ENCODE assay signal across 10 cellular contexts in the genomic region with DNA sequence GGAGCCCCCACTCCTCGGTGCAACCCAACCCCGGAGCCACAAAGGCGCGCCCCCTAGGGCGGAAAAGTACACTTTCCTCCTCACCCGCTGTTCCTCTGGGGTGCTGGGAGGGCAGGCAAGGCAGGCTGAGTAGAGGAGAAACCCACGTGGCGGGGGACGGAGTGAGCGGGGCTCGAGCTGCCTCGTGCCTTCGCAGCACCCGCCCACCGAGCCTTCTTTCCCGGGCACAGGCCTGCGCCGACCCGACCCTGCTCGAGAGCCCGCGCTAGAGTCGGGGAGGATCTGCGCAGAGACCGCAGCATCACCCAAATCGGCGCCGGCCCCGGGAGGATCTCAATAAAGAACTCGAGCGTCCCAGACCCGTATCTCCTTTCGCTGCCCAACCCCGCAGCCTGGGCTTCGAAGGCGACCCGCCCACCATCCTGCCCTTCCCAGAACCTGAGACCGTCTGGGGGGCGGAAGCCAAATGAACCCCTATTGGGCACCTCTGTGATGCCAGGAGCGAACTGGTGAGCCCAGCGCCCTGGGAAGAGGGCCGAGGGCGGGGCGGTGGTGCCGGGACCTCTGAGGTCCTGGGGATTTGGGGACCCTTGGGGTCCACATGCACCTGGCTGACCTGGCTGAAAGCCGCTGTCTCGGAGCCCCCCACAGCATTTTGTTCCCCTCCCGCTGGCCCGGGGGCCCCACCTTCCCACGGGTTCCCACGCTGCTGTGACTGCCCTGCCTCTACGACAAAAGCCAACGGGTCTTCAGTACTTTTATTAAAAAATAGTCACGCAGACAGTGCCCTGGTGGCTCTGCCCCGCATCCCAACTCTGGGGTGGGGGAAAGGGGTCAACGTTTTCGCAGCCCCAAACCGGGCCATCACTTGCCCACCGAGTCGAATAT. TPM values are rescaled to one million over a fixed set of nuclear protein-coding genes. Genes with fewer than 3 reads are reported as not detected.
DNase-seq lines count a peak whose midpoint lies in the region; ATAC-seq and TF ChIP-seq lines count a peak whose summit lies in the region.
"Had no signal": no experiment of that assay in that cellular context is flagged by ENCODE, and none has a peak within 500 bp of the region (broad histone marks: within the 10 kb centered on the region; RNA-seq: fewer than 3 reads in every experiment).

No MANE protein-coding gene starts in this region.

- H3K4me1 Mint-ChIP-seq in activated CD4-positive, alpha-beta memory T cell treated with anti-CD3 and anti-CD28 coated beads, Interleukin-2, amount 10 ng/mL, durations not matched to agents 7 days and 5 days, result peaks cover 9% of the 10 kb centered on the region

- H3K79me2 ChIP-seq in hepatocyte, result no peaks in the 10 kb centered on the region

- H4K20me1 ChIP-seq in hepatocyte (ENCODE audit: insufficient read depth, poor library complexity, severe bottlenecking), result no peaks in the 10 kb centered on the region

- H3K27ac Mint-ChIP-seq in activated CD4-positive, alpha-beta memory T cell treated with anti-CD3 and anti-CD28 coated beads, Interleukin-2, amount 10 ng/mL, durations not matched to agents 7 days and 5 days, result no peak overlapping the region

- H3K27ac ChIP-seq in hepatocyte, result no peak overlapping the region
- H3K27ac ChIP-seq: 22Rv1, SJSA1 had no signal

- ATAC-seq in GM21619 (IDR thresholded peaks at IDR 0.05; ENCODE audit: unreplicated experiment) (no peak), HG03097 (IDR thresholded peaks at IDR 0.05; ENCODE audit: low FRiP score, unreplicated experiment) (no peak)

- no peak for TF ChIP-seq CTCF in hepatocyte (IDR thresholded peaks at IDR 0.05; ENCODE audit: poor library complexity)

- no peaks in the 10 kb centered on the region for H3K36me3 ChIP-seq in hepatocyte (replicated peaks; ENCODE audit: insufficient read depth, low read depth)

- no peaks in the 10 kb centered on the region for H3K9me2 ChIP-seq in hepatocyte (replicated peaks; ENCODE audit: insufficient read depth)

- H3K9me3 ChIP-seq in hepatocyte (ENCODE audit: low read depth), result no peaks in the 10 kb centered on the region
- H3K9me3 ChIP-seq: SJSA1 had no signal

- no peak overlapping the region for H3K4me3 ChIP-seq in hepatocyte
- H3K4me3 ChIP-seq: SJSA1 had no signal

- 23% methylated on average over 59 of the region's 60 CpGs for WGBS in hepatocyte (ENCODE audit: low lambda C conversion rate, missing lambda C conversion rate)

- peaks cover 24% of the 10 kb centered on the region for H3K27me3 Mint-ChIP-seq in activated CD4-positive, alpha-beta memory T cell treated with anti-CD3 and anti-CD28 coated beads, Interleukin-2, amount 10 ng/mL, durations not matched to agents 7 days and 5 days

- H2AFZ ChIP-seq in hepatocyte, result no peak overlapping the region

- DNase-seq in DMS 273 (lab: John Stamatoyannopoulos, UW; ENCODE audit: unreplicated experiment), result peak; percentile 69
- no peak for DNase-seq in DMS 273 treated with DMSO at 0.1 percent for 48 hours (lab: John Stamatoyannopoulos, UW)
- peak; percentile 30 for DNase-seq in activated CD4-positive, alpha-beta memory T cell treated with anti-CD3 and anti-CD28 coated beads, Interleukin-2, amount 10 ng/mL, durations not matched to agents 7 days and 5 days
- no peak for DNase-seq in hepatocyte (ENCODE audit: low spot score)
- DNase-seq in stimulated activated CD4-positive, alpha-beta T cell treated with anti-CD3 and anti-CD28 coated beads, Interleukin-4, amount 100 ng/mL, for 24 hours, result peak; percentile 34
- DNase-seq in middle frontal gyrus (ENCODE audit: extremely low spot score, low spot score), result no peak

- peak overlapping the region; percentile 32 for H3K4me3 Mint-ChIP-seq in activated CD4-positive, alpha-beta memory T cell treated with anti-CD3 and anti-CD28 coated beads, Interleukin-2, amount 10 ng/mL, durations not matched to agents 7 days and 5 days

- H3K4me2 ChIP-seq in hepatocyte, result peak overlapping the region; percentile 49

- H3K4me1 ChIP-seq in hepatocyte (ENCODE audit: insufficient read depth), result peaks cover 5% of the 10 kb centered on the region
- H3K4me1 ChIP-seq: SJSA1 had no signal

- H3K9me3 Mint-ChIP-seq in activated CD4-positive, alpha-beta memory T cell treated with anti-CD3 and anti-CD28 coated beads, Interleukin-2, amount 10 ng/mL, durations not matched to agents 7 days and 5 days, result no peaks in the 10 kb centered on the region

- CTCF ChIA-PET in activated CD4-positive, alpha-beta memory T cell treated with anti-CD3 and anti-CD28 coated beads, Interleukin-2, amount 10 ng/mL, durations not matched to agents 7 days and 5 days (lab: Charles Lee), result no interaction called here

- H3K27me3 ChIP-seq in hepatocyte, result peaks cover 48% of the 10 kb centered on the region

- POLR2A ChIA-PET in activated CD4-positive, alpha-beta memory T cell treated with anti-CD3 and anti-CD28 coated beads, Interleukin-2, amount 10 ng/mL, durations not matched to agents 7 days and 5 days (lab: Charles Lee), result interaction anchor here (1.0 to 1.2 kb wide), 2 partner anchors 16 kb away, joined by 3 to 4 read pairs; a partner anchor contains a TSS

- H3K36me3 Mint-ChIP-seq in activated CD4-positive, alpha-beta memory T cell treated with anti-CD3 and anti-CD28 coated beads, Interleukin-2, amount 10 ng/mL, durations not matched to agents 7 days and 5 days (ENCODE audit: low read depth), result peaks cover 22% of the 10 kb centered on the region

RNA-seq across cellular contexts. Expression of a gene that starts 1.3 kb away (rescaled TPM):
- total RNA-seq in activated CD4-positive, alpha-beta memory T cell treated with anti-CD3 and anti-CD28 coated beads, Interleukin-2, amount 10 ng/mL, durations not matched to agents 7 days and 5 days, result 1 to 10 TPM; 2.2 to 3.0 TPM
- total RNA-seq in hepatocyte, result 1.4 and 2.9 TPM in 2 replicates
- polyA plus RNA-seq in hepatocyte, result 1.0 and 2.6 TPM in 2 replicates

RNA-seq across cellular contexts. Expression of a gene that starts 16.0 kb away (rescaled TPM):
- 10 to 100 TPM; 83.3 to 83.9 TPM for total RNA-seq in activated CD4-positive, alpha-beta memory T cell treated with anti-CD3 and anti-CD28 coated beads, Interleukin-2, amount 10 ng/mL, durations not matched to agents 7 days and 5 days
- 71.4 and 96.8 TPM in 2 replicates for total RNA-seq in hepatocyte
- 111 and 131 TPM in 2 replicates for polyA plus RNA-seq in hepatocyte

RNA-seq across cellular contexts. Expression of a gene that starts 24.7 kb away (rescaled TPM):
- under 1 TPM in 1 of 2 experiments, not detected in 1; 0.13 TPM for total RNA-seq in activated CD4-positive, alpha-beta memory T cell treated with anti-CD3 and anti-CD28 coated beads, Interleukin-2, amount 10 ng/mL, durations not matched to agents 7 days and 5 days
- total RNA-seq in hepatocyte, result not detected in 2 replicates
- polyA plus RNA-seq in hepatocyte, result not detected in 2 replicates
- total RNA-seq: SJSA1 had no signal

RNA-seq across cellular contexts. Expression of a gene that starts 31.7 kb away (rescaled TPM):
- total RNA-seq in activated CD4-positive, alpha-beta memory T cell treated with anti-CD3 and anti-CD28 coated beads, Interleukin-2, amount 10 ng/mL, durations not matched to agents 7 days and 5 days, result not detected
- total RNA-seq in hepatocyte, result not detected in 2 replicates
- polyA plus RNA-seq in hepatocyte, result not detected in 2 replicates
- total RNA-seq: SJSA1 had no signal

RNA-seq across cellular contexts. Expression of a gene that starts 44.1 kb away (rescaled TPM):
- under 1 TPM; 0.45 TPM for total RNA-seq in activated CD4-positive, alpha-beta memory T cell treated with anti-CD3 and anti-CD28 coated beads, Interleukin-2, amount 10 ng/mL, durations not matched to agents 7 days and 5 days
- total RNA-seq in hepatocyte, result 0.20 TPM in 1 of 2 replicates, not detected in the other
- not detected in 2 replicates for polyA plus RNA-seq in hepatocyte
- total RNA-seq: SJSA1 had no signal

Comparison
In these comparisons a context has a peak if more than half of its experiments do, and no peak if none do; other contexts are left out.
1. DNase-seq: peak in DMS 273 (single experiment), activated CD4-positive, alpha-beta memory T cell treated with anti-CD3 and anti-CD28 coated beads, Interleukin-2, amount 10 ng/mL, durations not matched to agents 7 days and 5 days (single experiment) and stimulated activated CD4-positive, alpha-beta T cell treated with anti-CD3 and anti-CD28 coated beads, Interleukin-4, amount 100 ng/mL, for 24 hours (single experiment); none in DMS 273 treated with DMSO at 0.1 percent for 48 hours (single experiment), hepatocyte (single experiment) and middle frontal gyrus (single experiment).